1 cellular context compared by ENCODE assay signal in the genomic region with DNA sequence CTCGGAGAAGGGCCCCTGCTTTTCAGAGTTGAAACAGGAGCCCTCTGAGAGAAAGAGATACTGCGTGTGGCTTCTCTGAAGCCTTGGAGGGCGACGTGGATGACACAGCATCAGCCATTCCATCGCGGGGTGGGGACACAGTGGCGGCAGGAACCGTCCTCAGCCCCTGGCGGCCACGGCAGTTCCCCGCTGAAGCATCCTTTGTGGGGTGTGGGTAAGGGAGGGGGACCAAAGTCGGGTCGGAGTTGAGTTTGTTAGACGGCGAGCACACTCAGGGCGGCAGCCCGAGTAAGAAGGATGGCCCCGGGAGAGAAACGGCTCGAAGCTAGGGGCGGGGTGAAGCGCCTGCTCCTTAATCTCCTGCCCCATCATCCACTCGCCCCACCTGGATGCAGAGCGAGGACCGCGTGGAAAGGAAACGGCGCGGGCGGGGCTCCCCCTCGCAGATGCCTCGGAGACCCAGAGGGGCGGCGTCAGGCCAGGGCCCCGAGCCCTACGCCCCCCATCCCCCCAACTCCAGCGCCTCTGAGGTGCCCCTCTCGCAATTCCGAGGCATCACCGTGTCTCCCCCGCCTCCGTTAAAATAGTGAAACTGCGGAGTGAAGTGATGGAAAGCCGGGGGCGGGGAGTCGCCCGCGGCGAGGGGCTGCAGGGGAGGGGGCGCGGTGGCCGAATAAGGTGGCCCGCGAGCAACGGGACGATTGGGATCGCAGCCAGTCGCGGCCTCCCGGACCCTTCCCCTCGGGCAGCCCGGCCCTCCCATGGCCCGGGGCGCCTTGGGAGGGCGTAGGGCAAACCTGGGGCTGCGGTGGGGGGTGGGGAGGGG.
TF ChIP-seq lines count a peak whose summit lies in the region.

No MANE protein-coding gene starts in this region.

TF ChIP-seq in HepG2, 621 proteins besides CTCF, POLR2A, EP300 and RAD21 (continued from another document and continues in another):
- TF ChIP-seq, protein P1, sequence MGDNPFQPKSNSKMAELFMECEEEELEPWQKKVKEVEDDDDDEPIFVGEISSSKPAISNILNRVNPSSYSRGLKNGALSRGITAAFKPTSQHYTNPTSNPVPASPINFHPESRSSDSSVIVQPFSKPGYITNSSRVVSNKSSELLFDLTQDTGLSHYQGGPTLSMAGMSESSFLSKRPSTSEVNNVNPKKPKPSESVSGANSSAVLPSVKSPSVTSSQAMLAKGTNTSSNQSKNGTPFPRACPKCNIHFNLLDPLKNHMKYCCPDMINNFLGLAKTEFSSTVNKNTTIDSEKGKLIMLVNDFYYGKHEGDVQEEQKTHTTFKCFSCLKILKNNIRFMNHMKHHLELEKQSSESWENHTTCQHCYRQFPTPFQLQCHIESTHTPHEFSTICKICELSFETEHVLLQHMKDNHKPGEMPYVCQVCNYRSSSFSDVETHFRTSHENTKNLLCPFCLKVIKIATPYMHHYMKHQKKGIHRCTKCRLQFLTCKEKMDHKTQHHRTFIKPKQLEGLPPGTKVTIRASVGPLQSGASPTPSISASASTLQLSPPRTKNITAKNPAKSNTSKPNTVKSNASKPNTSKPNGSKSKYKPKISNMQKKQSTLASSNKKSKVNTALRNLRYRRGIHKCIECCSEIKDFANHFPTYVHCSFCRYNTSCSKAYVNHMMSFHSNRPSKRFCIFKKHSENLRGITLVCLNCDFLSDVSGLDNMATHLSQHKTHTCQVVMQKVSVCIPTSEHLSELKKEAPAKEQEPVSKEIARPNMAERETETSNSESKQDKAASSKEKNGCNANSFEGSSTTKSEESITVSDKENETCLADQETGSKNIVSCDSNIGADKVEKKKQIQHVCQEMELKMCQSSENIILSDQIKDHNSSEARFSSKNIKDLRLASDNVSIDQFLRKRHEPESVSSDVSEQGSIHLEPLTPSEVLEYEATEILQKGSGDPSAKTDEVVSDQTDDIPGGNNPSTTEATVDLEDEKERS (CRISPR knock-in tag; IDR thresholded peaks at IDR 0.05), result peak; percentile 22; the same call in 1 of the 2 replicates
- no peak for TF ChIP-seq ZNF577 (CRISPR knock-in tag; IDR thresholded peaks at IDR 0.05; ENCODE audit: borderline replicate concordance, low read depth)
- TF ChIP-seq MED13 (CRISPR knock-in tag; IDR thresholded peaks at IDR 0.05), result no peak
- TF ChIP-seq, protein P2, sequence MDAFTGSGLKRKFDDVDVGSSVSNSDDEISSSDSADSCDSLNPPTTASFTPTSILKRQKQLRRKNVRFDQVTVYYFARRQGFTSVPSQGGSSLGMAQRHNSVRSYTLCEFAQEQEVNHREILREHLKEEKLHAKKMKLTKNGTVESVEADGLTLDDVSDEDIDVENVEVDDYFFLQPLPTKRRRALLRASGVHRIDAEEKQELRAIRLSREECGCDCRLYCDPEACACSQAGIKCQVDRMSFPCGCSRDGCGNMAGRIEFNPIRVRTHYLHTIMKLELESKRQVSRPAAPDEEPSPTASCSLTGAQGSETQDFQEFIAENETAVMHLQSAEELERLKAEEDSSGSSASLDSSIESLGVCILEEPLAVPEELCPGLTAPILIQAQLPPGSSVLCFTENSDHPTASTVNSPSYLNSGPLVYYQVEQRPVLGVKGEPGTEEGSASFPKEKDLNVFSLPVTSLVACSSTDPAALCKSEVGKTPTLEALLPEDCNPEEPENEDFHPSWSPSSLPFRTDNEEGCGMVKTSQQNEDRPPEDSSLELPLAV (CRISPR knock-in tag; conservative IDR thresholded peaks at IDR 0.05; ENCODE audit: low read depth), result no peak
- peak; percentile 36; the same call in 1 of the 2 replicates for TF ChIP-seq ZNF619 (CRISPR knock-in tag; IDR thresholded peaks at IDR 0.05)
- TF ChIP-seq ZNF138 (CRISPR knock-in tag; IDR thresholded peaks at IDR 0.05; ENCODE audit: low read depth), result no peak
- TF ChIP-seq, protein P3, sequence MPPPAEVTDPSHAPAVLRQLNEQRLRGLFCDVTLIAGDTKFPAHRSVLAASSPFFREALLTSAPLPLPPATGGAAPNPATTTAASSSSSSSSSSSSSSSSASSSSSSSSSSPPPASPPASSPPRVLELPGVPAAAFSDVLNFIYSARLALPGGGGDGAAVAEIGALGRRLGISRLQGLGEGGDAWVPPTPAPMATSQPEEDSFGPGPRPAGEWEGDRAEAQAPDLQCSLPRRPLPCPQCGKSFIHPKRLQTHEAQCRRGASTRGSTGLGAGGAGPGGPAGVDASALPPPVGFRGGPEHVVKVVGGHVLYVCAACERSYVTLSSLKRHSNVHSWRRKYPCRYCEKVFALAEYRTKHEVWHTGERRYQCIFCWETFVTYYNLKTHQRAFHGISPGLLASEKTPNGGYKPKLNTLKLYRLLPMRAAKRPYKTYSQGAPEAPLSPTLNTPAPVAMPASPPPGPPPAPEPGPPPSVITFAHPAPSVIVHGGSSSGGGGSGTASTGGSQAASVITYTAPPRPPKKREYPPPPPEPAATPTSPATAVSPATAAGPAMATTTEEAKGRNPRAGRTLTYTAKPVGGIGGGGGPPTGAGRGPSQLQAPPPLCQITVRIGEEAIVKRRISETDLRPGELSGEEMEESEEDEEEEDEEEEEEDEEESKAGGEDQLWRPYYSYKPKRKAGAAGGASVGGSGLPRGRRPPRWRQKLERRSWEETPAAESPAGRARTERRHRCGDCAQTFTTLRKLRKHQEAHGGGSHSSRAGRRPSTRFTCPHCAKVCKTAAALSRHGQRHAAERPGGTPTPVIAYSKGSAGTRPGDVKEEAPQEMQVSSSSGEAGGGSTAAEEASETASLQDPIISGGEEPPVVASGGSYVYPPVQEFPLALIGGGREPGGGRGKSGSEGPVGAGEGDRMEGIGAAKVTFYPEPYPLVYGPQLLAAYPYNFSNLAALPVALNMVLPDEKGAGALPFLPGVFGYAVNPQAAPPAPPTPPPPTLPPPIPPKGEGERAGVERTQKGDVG (CRISPR knock-in tag; IDR thresholded peaks at IDR 0.05; ENCODE audit: borderline replicate concordance), result peak; percentile 63; the same call in 1 of the 2 replicates
- TF ChIP-seq, protein P4, sequence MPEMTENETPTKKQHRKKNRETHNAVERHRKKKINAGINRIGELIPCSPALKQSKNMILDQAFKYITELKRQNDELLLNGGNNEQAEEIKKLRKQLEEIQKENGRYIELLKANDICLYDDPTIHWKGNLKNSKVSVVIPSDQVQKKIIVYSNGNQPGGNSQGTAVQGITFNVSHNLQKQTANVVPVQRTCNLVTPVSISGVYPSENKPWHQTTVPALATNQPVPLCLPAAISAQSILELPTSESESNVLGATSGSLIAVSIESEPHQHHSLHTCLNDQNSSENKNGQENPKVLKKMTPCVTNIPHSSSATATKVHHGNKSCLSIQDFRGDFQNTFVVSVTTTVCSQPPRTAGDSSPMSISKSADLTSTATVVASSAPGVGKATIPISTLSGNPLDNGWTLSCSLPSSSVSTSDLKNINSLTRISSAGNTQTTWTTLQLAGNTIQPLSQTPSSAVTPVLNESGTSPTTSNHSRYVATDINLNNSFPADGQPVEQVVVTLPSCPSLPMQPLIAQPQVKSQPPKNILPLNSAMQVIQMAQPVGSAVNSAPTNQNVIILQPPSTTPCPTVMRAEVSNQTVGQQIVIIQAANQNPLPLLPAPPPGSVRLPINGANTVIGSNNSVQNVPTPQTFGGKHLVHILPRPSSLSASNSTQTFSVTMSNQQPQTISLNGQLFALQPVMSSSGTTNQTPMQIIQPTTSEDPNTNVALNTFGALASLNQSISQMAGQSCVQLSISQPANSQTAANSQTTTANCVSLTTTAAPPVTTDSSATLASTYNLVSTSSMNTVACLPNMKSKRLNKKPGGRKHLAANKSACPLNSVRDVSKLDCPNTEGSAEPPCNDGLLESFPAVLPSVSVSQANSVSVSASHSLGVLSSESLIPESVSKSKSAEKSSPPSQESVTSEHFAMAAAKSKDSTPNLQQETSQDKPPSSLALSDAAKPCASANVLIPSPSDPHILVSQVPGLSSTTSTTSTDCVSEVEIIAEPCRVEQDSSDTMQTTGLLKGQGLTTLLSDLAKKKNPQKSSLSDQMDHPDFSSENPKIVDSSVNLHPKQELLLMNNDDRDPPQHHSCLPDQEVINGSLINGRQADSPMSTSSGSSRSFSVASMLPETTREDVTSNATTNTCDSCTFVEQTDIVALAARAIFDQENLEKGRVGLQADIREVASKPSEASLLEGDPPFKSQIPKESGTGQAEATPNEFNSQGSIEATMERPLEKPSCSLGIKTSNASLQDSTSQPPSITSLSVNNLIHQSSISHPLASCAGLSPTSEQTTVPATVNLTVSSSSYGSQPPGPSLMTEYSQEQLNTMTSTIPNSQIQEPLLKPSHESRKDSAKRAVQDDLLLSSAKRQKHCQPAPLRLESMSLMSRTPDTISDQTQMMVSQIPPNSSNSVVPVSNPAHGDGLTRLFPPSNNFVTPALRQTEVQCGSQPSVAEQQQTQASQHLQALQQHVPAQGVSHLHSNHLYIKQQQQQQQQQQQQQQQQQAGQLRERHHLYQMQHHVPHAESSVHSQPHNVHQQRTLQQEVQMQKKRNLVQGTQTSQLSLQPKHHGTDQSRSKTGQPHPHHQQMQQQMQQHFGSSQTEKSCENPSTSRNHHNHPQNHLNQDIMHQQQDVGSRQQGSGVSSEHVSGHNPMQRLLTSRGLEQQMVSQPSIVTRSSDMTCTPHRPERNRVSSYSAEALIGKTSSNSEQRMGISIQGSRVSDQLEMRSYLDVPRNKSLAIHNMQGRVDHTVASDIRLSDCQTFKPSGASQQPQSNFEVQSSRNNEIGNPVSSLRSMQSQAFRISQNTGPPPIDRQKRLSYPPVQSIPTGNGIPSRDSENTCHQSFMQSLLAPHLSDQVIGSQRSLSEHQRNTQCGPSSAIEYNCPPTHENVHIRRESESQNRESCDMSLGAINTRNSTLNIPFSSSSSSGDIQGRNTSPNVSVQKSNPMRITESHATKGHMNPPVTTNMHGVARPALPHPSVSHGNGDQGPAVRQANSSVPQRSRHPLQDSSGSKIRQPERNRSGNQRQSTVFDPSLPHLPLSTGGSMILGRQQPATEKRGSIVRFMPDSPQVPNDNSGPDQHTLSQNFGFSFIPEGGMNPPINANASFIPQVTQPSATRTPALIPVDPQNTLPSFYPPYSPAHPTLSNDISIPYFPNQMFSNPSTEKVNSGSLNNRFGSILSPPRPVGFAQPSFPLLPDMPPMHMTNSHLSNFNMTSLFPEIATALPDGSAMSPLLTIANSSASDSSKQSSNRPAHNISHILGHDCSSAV (CRISPR knock-in tag; IDR thresholded peaks at IDR 0.05; ENCODE audit: borderline replicate concordance), result no peak
- peak; percentile 61; the same call in 1 of the 2 replicates for TF ChIP-seq ZNF263 (CRISPR knock-in tag; IDR thresholded peaks at IDR 0.05)
- TF ChIP-seq, protein P5, sequence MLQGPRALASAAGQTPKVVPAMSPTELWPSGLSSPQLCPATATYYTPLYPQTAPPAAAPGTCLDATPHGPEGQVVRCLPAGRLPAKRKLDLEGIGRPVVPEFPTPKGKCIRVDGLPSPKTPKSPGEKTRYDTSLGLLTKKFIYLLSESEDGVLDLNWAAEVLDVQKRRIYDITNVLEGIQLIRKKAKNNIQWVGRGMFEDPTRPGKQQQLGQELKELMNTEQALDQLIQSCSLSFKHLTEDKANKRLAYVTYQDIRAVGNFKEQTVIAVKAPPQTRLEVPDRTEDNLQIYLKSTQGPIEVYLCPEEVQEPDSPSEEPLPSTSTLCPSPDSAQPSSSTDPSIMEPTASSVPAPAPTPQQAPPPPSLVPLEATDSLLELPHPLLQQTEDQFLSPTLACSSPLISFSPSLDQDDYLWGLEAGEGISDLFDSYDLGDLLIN (CRISPR knock-in tag; IDR thresholded peaks at IDR 0.05; ENCODE audit: borderline replicate concordance), result no peak
- TF ChIP-seq ZNF292 (CRISPR knock-in tag; IDR thresholded peaks at IDR 0.05; ENCODE audit: borderline replicate concordance, low read depth), result peak; percentile 42; the same call in 1 of the 2 replicates
- 0 out of 2 replicates have a peak, but pooled peaks have one; percentile 23 for TF ChIP-seq ZNF878 (CRISPR knock-in tag; IDR thresholded peaks at IDR 0.05)
- TF ChIP-seq KDM6A (CRISPR knock-in tag; IDR thresholded peaks at IDR 0.05; ENCODE audit: low read depth), result no peak
- no peak for TF ChIP-seq ZNF567 (CRISPR knock-in tag; IDR thresholded peaks at IDR 0.05; ENCODE audit: borderline replicate concordance)
- TF ChIP-seq, protein P6, sequence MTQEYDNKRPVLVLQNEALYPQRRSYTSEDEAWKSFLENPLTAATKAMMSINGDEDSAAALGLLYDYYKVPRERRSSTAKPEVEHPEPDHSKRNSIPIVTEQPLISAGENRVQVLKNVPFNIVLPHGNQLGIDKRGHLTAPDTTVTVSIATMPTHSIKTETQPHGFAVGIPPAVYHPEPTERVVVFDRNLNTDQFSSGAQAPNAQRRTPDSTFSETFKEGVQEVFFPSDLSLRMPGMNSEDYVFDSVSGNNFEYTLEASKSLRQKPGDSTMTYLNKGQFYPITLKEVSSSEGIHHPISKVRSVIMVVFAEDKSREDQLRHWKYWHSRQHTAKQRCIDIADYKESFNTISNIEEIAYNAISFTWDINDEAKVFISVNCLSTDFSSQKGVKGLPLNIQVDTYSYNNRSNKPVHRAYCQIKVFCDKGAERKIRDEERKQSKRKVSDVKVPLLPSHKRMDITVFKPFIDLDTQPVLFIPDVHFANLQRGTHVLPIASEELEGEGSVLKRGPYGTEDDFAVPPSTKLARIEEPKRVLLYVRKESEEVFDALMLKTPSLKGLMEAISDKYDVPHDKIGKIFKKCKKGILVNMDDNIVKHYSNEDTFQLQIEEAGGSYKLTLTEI (CRISPR knock-in tag; conservative IDR thresholded peaks at IDR 0.05), result no peak
- no peak for TF ChIP-seq HNRNPK (IDR thresholded peaks at IDR 0.05; ENCODE audit: low read depth, low read length, poor library complexity, severe bottlenecking)
- TF ChIP-seq, protein P7, sequence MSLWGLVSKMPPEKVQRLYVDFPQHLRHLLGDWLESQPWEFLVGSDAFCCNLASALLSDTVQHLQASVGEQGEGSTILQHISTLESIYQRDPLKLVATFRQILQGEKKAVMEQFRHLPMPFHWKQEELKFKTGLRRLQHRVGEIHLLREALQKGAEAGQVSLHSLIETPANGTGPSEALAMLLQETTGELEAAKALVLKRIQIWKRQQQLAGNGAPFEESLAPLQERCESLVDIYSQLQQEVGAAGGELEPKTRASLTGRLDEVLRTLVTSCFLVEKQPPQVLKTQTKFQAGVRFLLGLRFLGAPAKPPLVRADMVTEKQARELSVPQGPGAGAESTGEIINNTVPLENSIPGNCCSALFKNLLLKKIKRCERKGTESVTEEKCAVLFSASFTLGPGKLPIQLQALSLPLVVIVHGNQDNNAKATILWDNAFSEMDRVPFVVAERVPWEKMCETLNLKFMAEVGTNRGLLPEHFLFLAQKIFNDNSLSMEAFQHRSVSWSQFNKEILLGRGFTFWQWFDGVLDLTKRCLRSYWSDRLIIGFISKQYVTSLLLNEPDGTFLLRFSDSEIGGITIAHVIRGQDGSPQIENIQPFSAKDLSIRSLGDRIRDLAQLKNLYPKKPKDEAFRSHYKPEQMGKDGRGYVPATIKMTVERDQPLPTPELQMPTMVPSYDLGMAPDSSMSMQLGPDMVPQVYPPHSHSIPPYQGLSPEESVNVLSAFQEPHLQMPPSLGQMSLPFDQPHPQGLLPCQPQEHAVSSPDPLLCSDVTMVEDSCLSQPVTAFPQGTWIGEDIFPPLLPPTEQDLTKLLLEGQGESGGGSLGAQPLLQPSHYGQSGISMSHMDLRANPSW (CRISPR knock-in tag; IDR thresholded peaks at IDR 0.05; ENCODE audit: borderline replicate concordance), result no peak
- TF ChIP-seq, protein P8, sequence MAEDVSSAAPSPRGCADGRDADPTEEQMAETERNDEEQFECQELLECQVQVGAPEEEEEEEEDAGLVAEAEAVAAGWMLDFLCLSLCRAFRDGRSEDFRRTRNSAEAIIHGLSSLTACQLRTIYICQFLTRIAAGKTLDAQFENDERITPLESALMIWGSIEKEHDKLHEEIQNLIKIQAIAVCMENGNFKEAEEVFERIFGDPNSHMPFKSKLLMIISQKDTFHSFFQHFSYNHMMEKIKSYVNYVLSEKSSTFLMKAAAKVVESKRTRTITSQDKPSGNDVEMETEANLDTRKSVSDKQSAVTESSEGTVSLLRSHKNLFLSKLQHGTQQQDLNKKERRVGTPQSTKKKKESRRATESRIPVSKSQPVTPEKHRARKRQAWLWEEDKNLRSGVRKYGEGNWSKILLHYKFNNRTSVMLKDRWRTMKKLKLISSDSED (CRISPR knock-in tag; IDR thresholded peaks at IDR 0.05), result 0 out of 2 replicates have a peak, but pooled peaks have one; percentile 29
- no peak for TF ChIP-seq FOXM1 (CRISPR knock-in tag; IDR thresholded peaks at IDR 0.05)
- TF ChIP-seq ZNF337 (CRISPR knock-in tag; IDR thresholded peaks at IDR 0.05; ENCODE audit: borderline replicate concordance, low read depth), result no peak
